ENCODE assay signal across 21 cellular contexts in the genomic region with DNA sequence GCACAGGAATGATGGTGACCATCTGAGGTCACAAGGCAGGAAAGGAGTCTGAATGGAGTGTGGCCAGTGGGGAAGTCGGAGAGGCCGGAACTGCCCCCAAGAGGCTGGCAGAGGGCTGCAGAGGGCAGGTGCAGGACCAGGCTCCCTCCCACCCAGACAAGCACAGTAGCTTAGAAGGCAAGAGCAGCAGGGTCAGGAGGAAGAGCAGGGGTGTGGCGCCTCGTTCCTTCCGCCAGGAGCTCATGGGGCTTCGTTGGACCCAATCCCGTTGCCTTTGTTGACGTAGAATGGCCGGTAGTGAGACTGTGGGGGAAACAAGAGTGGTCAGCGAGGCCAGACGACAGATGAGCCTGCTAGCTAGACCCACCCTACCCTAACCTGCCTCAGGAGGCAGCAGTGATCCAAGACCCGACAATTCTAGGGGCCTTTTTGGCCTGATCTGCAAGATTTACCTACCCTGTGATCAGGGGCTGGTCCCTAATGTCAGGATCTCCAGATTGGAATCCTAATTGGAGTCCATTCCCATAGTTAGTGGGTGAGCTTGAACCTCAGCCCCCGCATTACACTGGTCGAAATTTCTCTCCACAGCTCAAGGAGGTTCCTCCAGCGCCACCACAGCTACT. TPM values are rescaled to one million over a fixed set of nuclear protein-coding genes. Genes with fewer than 3 reads are reported as not detected.
DNase-seq lines count a peak whose midpoint lies in the region; ATAC-seq and TF ChIP-seq lines count a peak whose summit lies in the region.
"Had no signal": no experiment of that assay in that cellular context is flagged by ENCODE, and none has a peak within 500 bp of the region (broad histone marks: within the 10 kb centered on the region; RNA-seq: fewer than 3 reads in every experiment).

No MANE protein-coding gene starts in this region.

- ATAC-seq in PC-3 (no peak), HG03025 (IDR thresholded peaks at IDR 0.05; ENCODE audit: low FRiP score, unreplicated experiment) (no peak)
- ATAC-seq: gastroesophageal sphincter, left lung, right cardiac atrium had no signal

- H3K4me2 ChIP-seq in PC-3 (ENCODE audit: low read length): no peak overlapping the region

- H3K4me3 ChIP-seq in H7 (ENCODE audit: insufficient read depth, low read depth, low read length) (no peak overlapping the region), PC-3 (ENCODE audit: low read length) (no peak overlapping the region), epithelial cell of esophagus (ENCODE audit: low read length) (no peak overlapping the region)
- H3K4me3 ChIP-seq: gastroesophageal sphincter, left lung, MG63 had no signal

- POLR2A ChIA-PET in PC-3 (lab: Charles Lee; ENCODE audit: unreplicated experiment): no interaction called here

- H3K9me2 ChIP-seq in PC-3 (replicated peaks; ENCODE audit: low read length): no peaks in the 10 kb centered on the region

- H3K9me3 ChIP-seq in PC-3 (ENCODE audit: low read length): no peaks in the 10 kb centered on the region
- H3K9me3 ChIP-seq: gastroesophageal sphincter, left lung, MG63 had no signal

- intact Hi-C loops in PC-3 (cut with micrococcal nuclease): no loop called here

- H3K79me2 ChIP-seq in PC-3 (ENCODE audit: low read length): no peaks in the 10 kb centered on the region

- H3K9ac ChIP-seq in PC-3 (ENCODE audit: low read length): no peak overlapping the region

- TF ChIP-seq CTCF in PC-3 (conservative IDR thresholded peaks at IDR 0.05; ENCODE audit: low read depth, low read length): peak; percentile 57
- peak; percentile 25 for TF ChIP-seq CTCF in epithelial cell of esophagus (IDR thresholded peaks at IDR 0.05; ENCODE audit: insufficient read depth, low read depth, low read length, missing control alignments)

- no peak overlapping the region for H3K27ac ChIP-seq in PC-3 (ENCODE audit: low read length)
- H3K27ac ChIP-seq: C4-2B, gastroesophageal sphincter, left lung had no signal

- DNase-seq in 8988T: peak; percentile 65
- peak; percentile 87 for DNase-seq in H7
- no peak for DNase-seq in PC-3
- DNase-seq in epithelial cell of esophagus (ENCODE audit: low read depth): no peak
- no peak for DNase-seq in Ammon's horn (ENCODE audit: low spot score)
- DNase-seq in cerebellar nuclear complex (lab: John Stamatoyannopoulos, UW): no peak
- DNase-seq in midbrain (lab: John Stamatoyannopoulos, UW): no peak
- DNase-seq: activated CD4-positive, alpha-beta T cell treated with anti-CD3 and anti-CD28 coated beads, Interleukin-2, amount 50 U/mL, for 4 hours; activated gamma-delta T cell treated with Interleukin-2 at 50 U/mL for 16 hours; amniotic stem cell; MG63; NCI-H187 treated with DMSO at 0.1 percent for 48 hours; nucleus accumbens; right cardiac atrium; SIG-M5; stimulated activated CD4-positive, alpha-beta T cell treated with anti-CD3 and anti-CD28 coated beads, Interleukin-15, amount 100 ng/mL, for 24 hours had no signal

- no peak overlapping the region for H2AFZ ChIP-seq in PC-3 (ENCODE audit: low read length)

- BruUV-seq in PC-3 (replicated peaks; lab: Mats Ljungman, UMichigan): no TSS peak

- H3K36me3 ChIP-seq in H7 (replicated peaks; ENCODE audit: control insufficient read depth, insufficient read depth, low read length) (no peaks in the 10 kb centered on the region), PC-3 (ENCODE audit: low read depth, low read length) (no peaks in the 10 kb centered on the region)
- H3K36me3 ChIP-seq: gastroesophageal sphincter, left lung, MG63 had no signal

- no peaks in the 10 kb centered on the region for H3K4me1 ChIP-seq in PC-3 (ENCODE audit: insufficient read depth, low read length)
- H3K4me1 ChIP-seq: gastroesophageal sphincter, left lung had no signal

- no peaks in the 10 kb centered on the region for H4K20me1 ChIP-seq in PC-3 (ENCODE audit: low read length)

- CTCF ChIA-PET in PC-3 (lab: Charles Lee): no interaction called here

- H3F3A ChIP-seq in PC-3 (ENCODE audit: low read length, unreplicated experiment): no peaks in the 10 kb centered on the region

- H3K27me3 ChIP-seq in H7 (ENCODE audit: control insufficient read depth, insufficient read depth, low read length) (peaks cover 2% of the 10 kb centered on the region), PC-3 (ENCODE audit: low read length) (0 out of 2 replicates have a peak, but pooled peaks cover 4% of the 10 kb centered on the region)
- H3K27me3 ChIP-seq: MG63 had no signal

RNA-seq across cellular contexts. Expression of a gene that starts 25.6 kb away (rescaled TPM):
- total RNA-seq in H7 (2014; rRNA removed; shearing (Covaris generic)): 0.17 TPM in 1 of 2 replicates, not detected in the other
- 31.8 and 38.5 TPM in 2 replicates for total RNA-seq in PC-3 (2014; rRNA removed)
- total RNA-seq: cardiac septum had no signal

Comparison
In these comparisons a context has a peak if more than half of its experiments do, and no peak if none do; other contexts are left out.
1. DNase-seq: peak in 8988T (single experiment) and H7 (single experiment); none in PC-3 (single experiment), epithelial cell of esophagus (single experiment), Ammon's horn (single experiment), cerebellar nuclear complex (0 of 2) and midbrain (single experiment).
2. RNA of a gene that starts 25.6 kb away (total RNA-seq): 31.8 to 38.5 TPM in PC-3; 0.17 TPM in H7; every median in the first group is over 10 times any median in the second.